ENCODE assay signal across 11 cellular contexts in genomic region chr12:85273411-85274075, GRCh38. TPM values are rescaled to one million over a fixed set of nuclear protein-coding genes. Genes with fewer than 3 reads are reported as not detected.
A peak's percentile ranks its signal among the peaks of the same experiment; 100 is the strongest.
DNase-seq lines count a peak whose midpoint lies in the region; ATAC-seq, FAIRE-seq and TF ChIP-seq lines count a peak whose summit lies in the region.
"Had no signal": no experiment of that assay in that cellular context is flagged by ENCODE, and none has a peak within 500 bp of the region (broad histone marks: within the 10 kb centered on the region; RNA-seq: fewer than 3 reads in every experiment).

No MANE protein-coding gene starts in this region.

- H3K79me1 ChIP-seq in mesendoderm (ENCODE audit: low read length) = no peaks in the 10 kb centered on the region

- H4K5ac ChIP-seq in mesendoderm (ENCODE audit: low read length) = no peak overlapping the region

- no peaks in the 10 kb centered on the region for H3K79me2 ChIP-seq in mesendoderm (ENCODE audit: control insufficient read depth, insufficient read depth, low read length)

- H3K4me3 ChIP-seq in mesendoderm (ENCODE audit: low read length) (peak overlapping the region; percentile 11), vagina (no peak overlapping the region)

- no peak overlapping the region for H4K8ac ChIP-seq in mesendoderm (ENCODE audit: low read depth, low read length)

- H2AK5ac ChIP-seq in mesendoderm (ENCODE audit: low read length) = no peak overlapping the region

- no peak overlapping the region for H3K56ac ChIP-seq in mesendoderm (ENCODE audit: low read length)

- no peak for TF ChIP-seq POLR2A in vagina (IDR thresholded peaks at IDR 0.05)

- H3K27ac ChIP-seq in mesendoderm (ENCODE audit: low read depth, low read length) (no peak overlapping the region), vagina (no peak overlapping the region)
- H3K27ac ChIP-seq: C4-2B had no signal

- H3K9me3 ChIP-seq in vagina = no peaks in the 10 kb centered on the region

- peaks cover 2% of the 10 kb centered on the region for H3K4me1 ChIP-seq in mesendoderm (ENCODE audit: control insufficient read depth, low read depth, low read length)
- peaks cover 6% of the 10 kb centered on the region for H3K4me1 ChIP-seq in vagina

- H3K9ac ChIP-seq in mesendoderm (ENCODE audit: low read length) = no peak overlapping the region

- H3K18ac ChIP-seq in mesendoderm (ENCODE audit: low read length) = no peak overlapping the region

- intact Hi-C loops in vagina (cut with DNase I) = no loop called here

- no peak for TF ChIP-seq CTCF in vagina (IDR thresholded peaks at IDR 0.05)

- ATAC-seq in GM18519 (IDR thresholded peaks at IDR 0.05; ENCODE audit: low FRiP score, unreplicated experiment) = peak; percentile 68
- peak; percentile 55 for ATAC-seq in HG02610 (IDR thresholded peaks at IDR 0.05; ENCODE audit: unreplicated experiment)
- ATAC-seq: HCT116 had no signal

- no CpG with 5 or more reads among the region's 32 CpGs for WGBS in mesendoderm (ENCODE audit: extremely low coverage, insufficient coverage, low lambda C conversion rate)

- no peak overlapping the region for H2BK15ac ChIP-seq in mesendoderm (replicated peaks; ENCODE audit: low read depth)

- H3K23ac ChIP-seq in mesendoderm (ENCODE audit: low read length) = no peak overlapping the region

- no peak overlapping the region for H2BK120ac ChIP-seq in mesendoderm (ENCODE audit: low read depth, low read length)

- no peak overlapping the region for H3K4ac ChIP-seq in mesendoderm (ENCODE audit: low read depth, low read length)

- FAIRE-seq in frontal cortex (lab: Jason Lieb, UNC) = no peak

- H3K36me3 ChIP-seq in mesendoderm (ENCODE audit: control insufficient read depth, insufficient read depth, low read length) = no peaks in the 10 kb centered on the region
- no peaks in the 10 kb centered on the region for H3K36me3 ChIP-seq in vagina

- H3K27me3 ChIP-seq in mesendoderm (ENCODE audit: insufficient read depth, low read length, poor library complexity) (peaks cover 25% of the 10 kb centered on the region), vagina (peaks cover 3% of the 10 kb centered on the region)

- peak overlapping the region; percentile 66 for H3K4me2 ChIP-seq in mesendoderm (ENCODE audit: low read length)

- DNase-seq in UCSD-AML1 (lab: John Stamatoyannopoulos, UW; ENCODE audit: unreplicated experiment) (peak; percentile 0), mesendoderm (peak; percentile 45), kidney tubule cell (ENCODE audit: low spot score) (no peak), vagina (ENCODE audit: extremely low spot score in 2 of 2) (no peak), OCI-M1 (lab: John Stamatoyannopoulos, UW) (no peak), frontal cortex (ENCODE audit: low spot score in 2 of 2) (no peak)
- DNase-seq: caudate nucleus had no signal

- H2BK5ac ChIP-seq in mesendoderm (ENCODE audit: low read length) = no peak overlapping the region

RNA-seq across cellular contexts. Expression of gene ALX1, which starts 6.5 kb away (rescaled TPM):
- polyA plus RNA-seq in mesendoderm (2013, experiment 1 of 2) = 1.9 TPM
- 1.5 TPM for polyA plus RNA-seq in mesendoderm (2013, experiment 2 of 2)
- total RNA-seq in vagina (2.0 TPM), frontal cortex (under 0.01 TPM)

Comparison
In these comparisons a context has a peak if more than half of its experiments do, and no peak if none do; other contexts are left out.
1. DNase-seq: peak in UCSD-AML1 (single experiment) and mesendoderm (single experiment); none in kidney tubule cell (single experiment), vagina (0 of 2), OCI-M1 (single experiment) and frontal cortex (0 of 2).